ENCODE assay signal across 26 cellular contexts in the genomic region with DNA sequence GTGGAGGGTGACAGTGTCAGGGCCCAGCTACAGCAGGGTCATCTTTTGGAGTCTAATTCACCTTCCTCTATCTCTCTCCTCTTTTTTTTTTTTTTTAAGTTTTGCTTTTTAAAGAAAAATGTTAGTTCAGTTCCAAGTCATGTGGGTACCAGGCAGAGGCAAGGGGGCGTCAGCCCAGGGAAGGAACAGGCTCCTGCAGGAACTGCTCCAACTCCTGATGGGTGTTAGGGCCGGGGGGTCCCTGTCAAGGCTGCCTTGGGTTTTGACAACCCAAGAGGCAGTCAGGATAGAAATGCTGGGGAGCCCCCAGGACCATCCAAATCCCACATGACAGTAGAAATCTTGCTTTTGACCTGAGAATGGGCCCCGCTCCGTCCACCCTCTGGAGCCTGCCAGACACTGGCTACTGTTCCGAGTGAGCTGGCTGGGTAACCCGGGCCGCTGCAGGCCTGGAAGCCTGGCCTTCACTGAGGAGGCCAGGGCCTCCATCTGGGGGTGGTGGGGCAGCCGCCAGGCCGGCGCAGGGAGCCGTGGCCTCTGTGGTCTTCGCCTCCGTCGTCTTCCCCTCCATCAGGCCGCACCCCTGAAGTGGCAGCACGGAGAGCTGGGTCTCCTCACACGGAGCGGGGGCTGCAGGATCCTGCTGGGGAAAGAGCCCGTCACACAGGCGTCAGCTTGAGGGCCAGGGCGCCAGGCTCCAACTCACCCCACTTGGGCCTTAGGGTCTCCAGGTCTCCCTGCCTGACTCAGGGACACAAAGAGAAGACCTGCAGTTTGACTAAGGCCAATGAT. TPM values are rescaled to one million over a fixed set of nuclear protein-coding genes. Genes with fewer than 3 reads are reported as not detected.
"Had no signal": no experiment of that assay in that cellular context is flagged by ENCODE, and none has a peak within 500 bp of the region (broad histone marks: within the 10 kb centered on the region; RNA-seq: fewer than 3 reads in every experiment).

No MANE protein-coding gene starts in this region.

- H3K27ac ChIP-seq: gastrocnemius medialis, heart left ventricle, sigmoid colon, tibial nerve, VCaP had no signal

- H3K27ac Mint-ChIP-seq: activated naive CD4-positive, alpha-beta T cell treated with anti-CD3 and anti-CD28 coated beads, Interleukin-2, amount 10 ng/mL, durations not matched to agents 7 days and 5 days; immature natural killer cell; memory B cell; naive B cell; stimulated activated naive B cell treated with anti-CD40 and anti-IgM and Interleukin-4, amounts not matched to agents 10 μg/mL and 1 μg/mL and 100 μg/mL, for 72 hours had no signal

- ATAC-seq: activated naive CD8-positive, alpha-beta T cell treated with anti-CD3 and anti-CD28 coated beads, Interleukin-2, amount 50 U/mL, for 24 hours; esophagus mucosa; gastrocnemius medialis; heart left ventricle; left ventricle myocardium superior; mucosa of descending colon had no signal

- H3K27me3 Mint-ChIP-seq: activated naive CD8-positive, alpha-beta T cell treated with anti-CD3 and anti-CD28 coated beads, Interleukin-2, amount 50 U/mL, for 24 hours had no signal

- H3K36me3 Mint-ChIP-seq: activated naive CD4-positive, alpha-beta T cell treated with anti-CD3 and anti-CD28 coated beads, Interleukin-2, amount 10 ng/mL, durations not matched to agents 7 days and 5 days; immature natural killer cell; memory B cell; naive B cell; stimulated activated naive B cell treated with anti-CD40 and anti-IgM and Interleukin-4, amounts not matched to agents 10 μg/mL and 1 μg/mL and 100 μg/mL, for 72 hours had no signal

- H3K4me1 Mint-ChIP-seq: activated naive CD4-positive, alpha-beta T cell treated with anti-CD3 and anti-CD28 coated beads, Interleukin-2, amount 10 ng/mL, durations not matched to agents 7 days and 5 days; central memory CD8-positive, alpha-beta T cell; immature natural killer cell had no signal

- DNase-seq: activated CD4-positive, alpha-beta T cell treated with anti-CD3 and anti-CD28 coated beads for 1 hour; activated CD8-positive, alpha-beta memory T cell treated with anti-CD3 and anti-CD28 coated beads for 24 hours; activated CD8-positive, alpha-beta memory T cell treated with anti-CD3 and anti-CD28 coated beads, Interleukin-2, amount 50 U/mL, for 48 hours; activated effector memory CD4-positive, alpha-beta T cell treated with Interleukin-2 at 50 U/mL for 16 hours; activated naive CD4-positive, alpha-beta T cell treated with anti-CD3 and anti-CD28 coated beads, Interleukin-2, amount 10 ng/mL, durations not matched to agents 7 days and 5 days; activated naive CD8-positive, alpha-beta T cell treated with anti-CD3 and anti-CD28 coated beads, Interleukin-2, amount 50 U/mL, for 24 hours; activated T-cell treated with anti-CD3 and anti-CD28 coated beads, Interleukin-2, amount 50 U/mL, for 48 hours; cortex of kidney; gastrocnemius medialis; heart left ventricle; immature natural killer cell; left ventricle myocardium superior; mucosa of descending colon; naive B cell; sigmoid colon; stimulated activated CD4-positive, alpha-beta T cell treated with anti-CD3 and anti-CD28 coated beads, Interleukin-4, amount 100 ng/mL, for 4 hours; stimulated activated naive B cell treated with anti-CD40 and anti-IgM and Interleukin-4, amounts not matched to agents 10 μg/mL and 1 μg/mL and 100 μg/mL, for 72 hours; T-helper 2 cell had no signal

- H3K36me3 ChIP-seq: gastrocnemius medialis, heart left ventricle, sigmoid colon, tibial nerve had no signal

- H3K9me3 ChIP-seq: gastrocnemius medialis, heart left ventricle, mucosa of descending colon, sigmoid colon, tibial nerve had no signal

- H3K9me3 Mint-ChIP-seq: activated naive CD4-positive, alpha-beta T cell treated with anti-CD3 and anti-CD28 coated beads, Interleukin-2, amount 10 ng/mL, durations not matched to agents 7 days and 5 days; activated naive CD8-positive, alpha-beta T cell treated with anti-CD3 and anti-CD28 coated beads, Interleukin-2, amount 50 U/mL, for 24 hours; central memory CD8-positive, alpha-beta T cell; immature natural killer cell; memory B cell; naive B cell; stimulated activated naive B cell treated with anti-CD40 and anti-IgM and Interleukin-4, amounts not matched to agents 10 μg/mL and 1 μg/mL and 100 μg/mL, for 72 hours had no signal

- H3K4me1 ChIP-seq: gastrocnemius medialis, sigmoid colon, tibial nerve had no signal

- H3K4me3 ChIP-seq: gastrocnemius medialis, heart left ventricle, mucosa of descending colon, sigmoid colon, tibial nerve had no signal

- H3K27me3 ChIP-seq: gastrocnemius medialis, heart left ventricle, sigmoid colon, tibial nerve had no signal

- H3K4me3 Mint-ChIP-seq: activated naive CD4-positive, alpha-beta T cell treated with anti-CD3 and anti-CD28 coated beads, Interleukin-2, amount 10 ng/mL, durations not matched to agents 7 days and 5 days; activated naive CD8-positive, alpha-beta T cell treated with anti-CD3 and anti-CD28 coated beads, Interleukin-2, amount 50 U/mL, for 24 hours; central memory CD8-positive, alpha-beta T cell; immature natural killer cell; memory B cell; naive B cell; stimulated activated naive B cell treated with anti-CD40 and anti-IgM and Interleukin-4, amounts not matched to agents 10 μg/mL and 1 μg/mL and 100 μg/mL, for 72 hours had no signal

RNA-seq across cellular contexts. Expression of gene RNU5B-1, which starts 24.2 kb away (rescaled TPM):
- total RNA-seq: gastrocnemius medialis, renal cortical epithelial cell, sigmoid colon, subcutaneous adipose tissue, tibial nerve had no signal
- polyA plus RNA-seq: aorta, heart left ventricle, immature natural killer cell, sigmoid colon had no signal

RNA-seq across cellular contexts. Expression of gene RNU5A-1, which starts 32.9 kb away (rescaled TPM):
- total RNA-seq: aorta, esophagus mucosa, gastrocnemius medialis, heart left ventricle, left ventricle myocardium superior, mucosa of descending colon, renal cortical epithelial cell, sigmoid colon, subcutaneous adipose tissue, tibial nerve had no signal
- polyA plus RNA-seq: aorta, heart left ventricle, immature natural killer cell, sigmoid colon had no signal

RNA-seq across cellular contexts. Expression of gene IGDCC3, which starts 49.1 kb away (rescaled TPM):
- total RNA-seq: aorta, gastrocnemius medialis, subcutaneous adipose tissue, tibial nerve had no signal
- polyA plus RNA-seq: aorta, immature natural killer cell had no signal
